ENCODE assay signal across 8 cellular contexts in genomic region chr14:74084277-74085046, GRCh38. TPM values are rescaled to one million over a fixed set of nuclear protein-coding genes. Genes with fewer than 3 reads are reported as not detected.
DNase-seq lines count a peak whose midpoint lies in the region; ATAC-seq and TF ChIP-seq lines count a peak whose summit lies in the region.

ALDH6A1 (minus strand) TSS chr14:74084453; CDS start chr14:74084394, 59 bp downstream.
LIN52 (plus strand) TSS chr14:74084956; CDS start chr14:74084975, 19 bp downstream.

- peak within 1 kb of the TSS; percentile 86 for H3K4me3 ChIP-seq in coronary artery

- H3K36me3 Mint-ChIP-seq in CD14-positive monocyte, result no peaks in the 10 kb centered on the region
- peaks cover 9% of the 10 kb centered on the region for H3K36me3 Mint-ChIP-seq in activated CD4-positive, alpha-beta T cell treated with anti-CD3 and anti-CD28 coated beads, Interleukin-2, amount 10 ng/mL, durations not matched to agents 7 days and 5 days (ENCODE audit: low read depth)

- CTCF ChIA-PET in activated CD4-positive, alpha-beta T cell treated with anti-CD3 and anti-CD28 coated beads, Interleukin-2, amount 10 ng/mL, durations not matched to agents 7 days and 5 days (lab: Charles Lee), result interaction anchor here (0.5 to 1.6 kb wide), 2 partner anchors 11 to 75 kb away, joined by 4 to 9 read pairs; no protein-coding TSS in a partner anchor

- peak within 1 kb of the TSS; percentile 94 to 100 for H3K4me3 Mint-ChIP-seq in CD14-positive monocyte
- peak within 1 kb of the TSS; percentile 98 for H3K4me3 Mint-ChIP-seq in activated CD4-positive, alpha-beta T cell treated with anti-CD3 and anti-CD28 coated beads, Interleukin-2, amount 10 ng/mL, durations not matched to agents 7 days and 5 days

- H3K9me3 Mint-ChIP-seq in CD14-positive monocyte, result no peaks in the 10 kb centered on the region
- H3K9me3 Mint-ChIP-seq in activated CD4-positive, alpha-beta T cell treated with anti-CD3 and anti-CD28 coated beads, Interleukin-2, amount 10 ng/mL, durations not matched to agents 7 days and 5 days, result no peaks in the 10 kb centered on the region

- peak within 1 kb of the TSS; percentile 91 to 99 for H3K27ac ChIP-seq in coronary artery

- peaks cover 0 to 3% (median 2%) of the 10 kb centered on the region in 3 donors for H3K27me3 Mint-ChIP-seq in CD14-positive monocyte (ENCODE audit: low read depth in 3 of 3)
- H3K27me3 Mint-ChIP-seq in activated CD4-positive, alpha-beta T cell treated with anti-CD3 and anti-CD28 coated beads, Interleukin-2, amount 10 ng/mL, durations not matched to agents 7 days and 5 days, result no peaks in the 10 kb centered on the region

- POLR2A ChIA-PET in activated CD4-positive, alpha-beta T cell treated with anti-CD3 and anti-CD28 coated beads, Interleukin-2, amount 10 ng/mL, durations not matched to agents 7 days and 5 days (lab: Charles Lee), result no interaction called here

- peak; percentile 6 for TF ChIP-seq CTCF in CD14-positive monocyte (IDR thresholded peaks at IDR 0.05)
- no peak for TF ChIP-seq CTCF in coronary artery (IDR thresholded peaks at IDR 0.05)

- peak; percentile 83 for ATAC-seq in GM19351 (IDR thresholded peaks at IDR 0.05; ENCODE audit: unreplicated experiment)
- ATAC-seq in HG03521 (IDR thresholded peaks at IDR 0.05; ENCODE audit: unreplicated experiment), result peak; percentile 91
- peak; percentile 90 for ATAC-seq in left colon

- intact Hi-C loops in CD14-positive monocyte (cut with micrococcal nuclease) (loop anchor here (5.0 kb wide), 1 partner anchor 408 kb away; the partner anchor contains the start of genes ISCA2 (in 2 of the 2) and NPC2 (in 2 of the 2)), left colon (cut with DNase I, micrococcal nuclease) (no loop called here)

- peak; percentile 99 for DNase-seq in CD14-positive monocyte (ENCODE audit: low spot score)
- peak; percentile 100 for DNase-seq in NCI-H69 (lab: John Stamatoyannopoulos, UW)
- DNase-seq in activated CD4-positive, alpha-beta T cell treated with anti-CD3 and anti-CD28 coated beads, Interleukin-2, amount 10 ng/mL, durations not matched to agents 7 days and 5 days, result peak; percentile 100
- peak; percentile 100 for DNase-seq in coronary artery (ENCODE audit: low spot score)
- DNase-seq in left colon, result peak; percentile 99 to 100
- peak; percentile 100 for DNase-seq in stimulated activated CD4-positive, alpha-beta T cell treated with anti-CD3 and anti-CD28 coated beads, Interleukin-1b, Interleukin-23, amount 100 ng/mL, for 48 hours

- peak within 1 kb of the TSS; percentile 86 to 97 (median 92) for H3K27ac Mint-ChIP-seq in CD14-positive monocyte
- H3K27ac Mint-ChIP-seq in activated CD4-positive, alpha-beta T cell treated with anti-CD3 and anti-CD28 coated beads, Interleukin-2, amount 10 ng/mL, durations not matched to agents 7 days and 5 days, result peak within 1 kb of the TSS; percentile 99

- H3K4me1 Mint-ChIP-seq in CD14-positive monocyte, result peaks cover 28% of the 10 kb centered on the region
- H3K4me1 Mint-ChIP-seq in activated CD4-positive, alpha-beta T cell treated with anti-CD3 and anti-CD28 coated beads, Interleukin-2, amount 10 ng/mL, durations not matched to agents 7 days and 5 days, result peaks cover 42% of the 10 kb centered on the region

RNA-seq across cellular contexts. Expression of gene ALDH6A1, which starts in this region (rescaled TPM):
- 10 to 100 TPM in 1 of 2 donors, 1 to 10 TPM in 1; 8.8 to 15.1 TPM for polyA plus RNA-seq in CD14-positive monocyte
- total RNA-seq in activated CD4-positive, alpha-beta T cell treated with anti-CD3 and anti-CD28 coated beads, Interleukin-2, amount 10 ng/mL, durations not matched to agents 7 days and 5 days, result 10 to 100 TPM; 13.7 to 19.1 TPM
- 10 to 100 TPM; 29.4 to 47.1 TPM for total RNA-seq in left colon

RNA-seq across cellular contexts. Expression of gene LIN52, which starts in this region (rescaled TPM):
- 1 to 10 TPM; 4.8 to 7.2 TPM for polyA plus RNA-seq in CD14-positive monocyte
- 10 to 100 TPM; 13.0 to 14.7 TPM for total RNA-seq in activated CD4-positive, alpha-beta T cell treated with anti-CD3 and anti-CD28 coated beads, Interleukin-2, amount 10 ng/mL, durations not matched to agents 7 days and 5 days
- total RNA-seq in left colon, result 1 to 10 TPM; 5.0 to 6.3 TPM

Comparison
In these comparisons a context has a peak if more than half of its experiments do, and no peak if none do; other contexts are left out.
1. Peak in every context shown above with its lines: DNase-seq, ATAC-seq, H3K4me3 ChIP-seq and H3K27ac ChIP-seq.
2. intact Hi-C loops: an anchor here in CD14-positive monocyte (5.0 kb wide); none called in left colon.